In the genomic region with DNA sequence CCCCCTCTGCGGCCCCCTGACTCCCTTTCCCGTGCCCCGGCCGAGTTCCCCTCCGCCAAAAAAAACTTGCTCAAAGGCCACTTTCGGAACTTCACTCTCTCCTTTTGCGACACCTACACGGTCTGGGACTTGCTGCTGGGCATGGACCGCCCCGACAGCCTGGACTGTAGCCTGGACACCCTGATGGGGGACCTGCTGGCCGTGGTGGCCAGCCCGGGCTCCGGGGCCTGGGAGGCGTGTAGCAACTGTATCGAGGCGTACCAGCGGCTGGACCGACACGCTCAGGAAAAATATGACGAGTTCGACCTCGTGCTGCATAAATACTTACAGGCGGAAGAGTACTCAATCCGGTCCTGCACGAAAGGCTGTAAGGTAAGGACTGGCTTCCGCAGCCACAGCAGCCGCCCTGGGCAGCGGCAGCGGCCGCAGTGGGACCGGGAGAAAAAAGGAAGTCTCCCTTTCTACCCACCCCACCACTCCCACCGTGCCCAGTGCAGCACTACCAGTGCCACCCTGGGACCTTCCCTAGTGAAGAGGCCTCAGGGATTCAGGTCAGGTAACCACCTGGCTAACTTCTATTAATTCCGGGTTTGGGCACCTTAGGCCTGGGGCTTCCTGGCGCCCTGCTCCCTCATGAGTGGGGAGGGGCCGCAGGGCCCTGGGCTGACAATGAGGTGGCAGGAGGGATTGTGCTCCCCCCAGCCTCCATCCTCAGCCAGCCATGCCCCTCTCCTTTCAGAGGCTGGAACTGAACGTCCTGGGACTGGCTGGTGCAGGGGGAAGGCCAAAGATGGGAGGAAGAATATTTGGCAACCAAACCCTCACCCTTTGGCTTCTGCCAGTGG, we compare ENCODE assay signal across 1 cellular context.
TF ChIP-seq lines count a peak whose summit lies in the region.

No MANE protein-coding gene starts in this region.

TF ChIP-seq in GM23338, 12 proteins besides CTCF, POLR2A, EP300 and RAD21 (continued from another document):
- TF ChIP-seq, protein P1, sequence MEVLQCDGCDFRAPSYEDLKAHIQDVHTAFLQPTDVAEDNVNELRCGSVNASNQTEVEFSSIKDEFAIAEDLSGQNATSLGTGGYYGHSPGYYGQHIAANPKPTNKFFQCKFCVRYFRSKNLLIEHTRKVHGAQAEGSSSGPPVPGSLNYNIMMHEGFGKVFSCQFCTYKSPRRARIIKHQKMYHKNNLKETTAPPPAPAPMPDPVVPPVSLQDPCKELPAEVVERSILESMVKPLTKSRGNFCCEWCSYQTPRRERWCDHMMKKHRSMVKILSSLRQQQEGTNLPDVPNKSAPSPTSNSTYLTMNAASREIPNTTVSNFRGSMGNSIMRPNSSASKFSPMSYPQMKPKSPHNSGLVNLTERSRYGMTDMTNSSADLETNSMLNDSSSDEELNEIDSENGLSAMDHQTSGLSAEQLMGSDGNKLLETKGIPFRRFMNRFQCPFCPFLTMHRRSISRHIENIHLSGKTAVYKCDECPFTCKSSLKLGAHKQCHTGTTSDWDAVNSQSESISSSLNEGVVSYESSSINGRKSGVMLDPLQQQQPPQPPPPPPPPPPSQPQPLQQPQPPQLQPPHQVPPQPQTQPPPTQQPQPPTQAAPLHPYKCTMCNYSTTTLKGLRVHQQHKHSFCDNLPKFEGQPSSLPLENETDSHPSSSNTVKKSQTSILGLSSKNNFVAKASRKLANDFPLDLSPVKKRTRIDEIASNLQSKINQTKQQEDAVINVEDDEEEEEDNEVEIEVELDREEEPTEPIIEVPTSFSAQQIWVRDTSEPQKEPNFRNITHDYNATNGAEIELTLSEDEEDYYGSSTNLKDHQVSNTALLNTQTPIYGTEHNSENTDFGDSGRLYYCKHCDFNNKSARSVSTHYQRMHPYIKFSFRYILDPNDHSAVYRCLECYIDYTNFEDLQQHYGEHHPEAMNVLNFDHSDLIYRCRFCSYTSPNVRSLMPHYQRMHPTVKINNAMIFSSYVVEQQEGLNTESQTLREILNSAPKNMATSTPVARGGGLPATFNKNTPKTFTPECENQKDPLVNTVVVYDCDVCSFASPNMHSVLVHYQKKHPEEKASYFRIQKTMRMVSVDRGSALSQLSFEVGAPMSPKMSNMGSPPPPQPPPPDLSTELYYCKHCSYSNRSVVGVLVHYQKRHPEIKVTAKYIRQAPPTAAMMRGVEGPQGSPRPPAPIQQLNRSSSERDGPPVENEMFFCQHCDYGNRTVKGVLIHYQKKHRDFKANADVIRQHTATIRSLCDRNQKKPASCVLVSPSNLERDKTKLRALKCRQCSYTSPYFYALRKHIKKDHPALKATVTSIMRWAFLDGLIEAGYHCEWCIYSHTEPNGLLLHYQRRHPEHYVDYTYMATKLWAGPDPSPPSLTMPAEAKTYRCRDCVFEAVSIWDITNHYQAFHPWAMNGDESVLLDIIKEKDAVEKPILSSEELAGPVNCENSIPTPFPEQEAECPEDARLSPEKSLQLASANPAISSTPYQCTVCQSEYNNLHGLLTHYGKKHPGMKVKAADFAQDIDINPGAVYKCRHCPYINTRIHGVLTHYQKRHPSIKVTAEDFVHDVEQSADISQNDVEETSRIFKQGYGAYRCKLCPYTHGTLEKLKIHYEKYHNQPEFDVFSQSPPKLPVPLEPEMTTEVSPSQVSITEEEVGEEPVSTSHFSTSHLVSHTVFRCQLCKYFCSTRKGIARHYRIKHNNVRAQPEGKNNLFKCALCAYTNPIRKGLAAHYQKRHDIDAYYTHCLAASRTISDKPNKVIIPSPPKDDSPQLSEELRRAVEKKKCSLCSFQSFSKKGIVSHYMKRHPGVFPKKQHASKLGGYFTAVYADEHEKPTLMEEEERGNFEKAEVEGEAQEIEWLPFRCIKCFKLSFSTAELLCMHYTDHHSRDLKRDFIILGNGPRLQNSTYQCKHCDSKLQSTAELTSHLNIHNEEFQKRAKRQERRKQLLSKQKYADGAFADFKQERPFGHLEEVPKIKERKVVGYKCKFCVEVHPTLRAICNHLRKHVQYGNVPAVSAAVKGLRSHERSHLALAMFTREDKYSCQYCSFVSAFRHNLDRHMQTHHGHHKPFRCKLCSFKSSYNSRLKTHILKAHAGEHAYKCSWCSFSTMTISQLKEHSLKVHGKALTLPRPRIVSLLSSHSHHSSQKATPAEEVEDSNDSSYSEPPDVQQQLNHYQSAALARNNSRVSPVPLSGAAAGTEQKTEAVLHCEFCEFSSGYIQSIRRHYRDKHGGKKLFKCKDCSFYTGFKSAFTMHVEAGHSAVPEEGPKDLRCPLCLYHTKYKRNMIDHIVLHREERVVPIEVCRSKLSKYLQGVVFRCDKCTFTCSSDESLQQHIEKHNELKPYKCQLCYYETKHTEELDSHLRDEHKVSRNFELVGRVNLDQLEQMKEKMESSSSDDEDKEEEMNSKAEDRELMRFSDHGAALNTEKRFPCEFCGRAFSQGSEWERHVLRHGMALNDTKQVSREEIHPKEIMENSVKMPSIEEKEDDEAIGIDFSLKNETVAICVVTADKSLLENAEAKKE (CRISPR knock-in tag; IDR thresholded peaks at IDR 0.05) = no peak
- TF ChIP-seq EZH2phosphoT487 (IDR thresholded peaks at IDR 0.05; ENCODE audit: unreplicated experiment) (no peak), ZNF114 (CRISPR knock-in tag; IDR thresholded peaks at IDR 0.05) (no peak), ZNF331 (CRISPR knock-in tag; IDR thresholded peaks at IDR 0.05; ENCODE audit: low read depth) (no peak), CREB1 (CRISPR knock-in tag; IDR thresholded peaks at IDR 0.05; ENCODE audit: low read depth) (no peak), NANOG (IDR thresholded peaks at IDR 0.05; ENCODE audit: borderline replicate concordance) (no peak)
- TF ChIP-seq, protein P2, sequence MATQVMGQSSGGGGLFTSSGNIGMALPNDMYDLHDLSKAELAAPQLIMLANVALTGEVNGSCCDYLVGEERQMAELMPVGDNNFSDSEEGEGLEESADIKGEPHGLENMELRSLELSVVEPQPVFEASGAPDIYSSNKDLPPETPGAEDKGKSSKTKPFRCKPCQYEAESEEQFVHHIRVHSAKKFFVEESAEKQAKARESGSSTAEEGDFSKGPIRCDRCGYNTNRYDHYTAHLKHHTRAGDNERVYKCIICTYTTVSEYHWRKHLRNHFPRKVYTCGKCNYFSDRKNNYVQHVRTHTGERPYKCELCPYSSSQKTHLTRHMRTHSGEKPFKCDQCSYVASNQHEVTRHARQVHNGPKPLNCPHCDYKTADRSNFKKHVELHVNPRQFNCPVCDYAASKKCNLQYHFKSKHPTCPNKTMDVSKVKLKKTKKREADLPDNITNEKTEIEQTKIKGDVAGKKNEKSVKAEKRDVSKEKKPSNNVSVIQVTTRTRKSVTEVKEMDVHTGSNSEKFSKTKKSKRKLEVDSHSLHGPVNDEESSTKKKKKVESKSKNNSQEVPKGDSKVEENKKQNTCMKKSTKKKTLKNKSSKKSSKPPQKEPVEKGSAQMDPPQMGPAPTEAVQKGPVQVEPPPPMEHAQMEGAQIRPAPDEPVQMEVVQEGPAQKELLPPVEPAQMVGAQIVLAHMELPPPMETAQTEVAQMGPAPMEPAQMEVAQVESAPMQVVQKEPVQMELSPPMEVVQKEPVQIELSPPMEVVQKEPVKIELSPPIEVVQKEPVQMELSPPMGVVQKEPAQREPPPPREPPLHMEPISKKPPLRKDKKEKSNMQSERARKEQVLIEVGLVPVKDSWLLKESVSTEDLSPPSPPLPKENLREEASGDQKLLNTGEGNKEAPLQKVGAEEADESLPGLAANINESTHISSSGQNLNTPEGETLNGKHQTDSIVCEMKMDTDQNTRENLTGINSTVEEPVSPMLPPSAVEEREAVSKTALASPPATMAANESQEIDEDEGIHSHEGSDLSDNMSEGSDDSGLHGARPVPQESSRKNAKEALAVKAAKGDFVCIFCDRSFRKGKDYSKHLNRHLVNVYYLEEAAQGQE (IDR thresholded peaks at IDR 0.05; ENCODE audit: unreplicated experiment) = no peak
- TF ChIP-seq, protein P3, sequence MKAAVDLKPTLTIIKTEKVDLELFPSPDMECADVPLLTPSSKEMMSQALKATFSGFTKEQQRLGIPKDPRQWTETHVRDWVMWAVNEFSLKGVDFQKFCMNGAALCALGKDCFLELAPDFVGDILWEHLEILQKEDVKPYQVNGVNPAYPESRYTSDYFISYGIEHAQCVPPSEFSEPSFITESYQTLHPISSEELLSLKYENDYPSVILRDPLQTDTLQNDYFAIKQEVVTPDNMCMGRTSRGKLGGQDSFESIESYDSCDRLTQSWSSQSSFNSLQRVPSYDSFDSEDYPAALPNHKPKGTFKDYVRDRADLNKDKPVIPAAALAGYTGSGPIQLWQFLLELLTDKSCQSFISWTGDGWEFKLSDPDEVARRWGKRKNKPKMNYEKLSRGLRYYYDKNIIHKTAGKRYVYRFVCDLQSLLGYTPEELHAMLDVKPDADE (IDR thresholded peaks at IDR 0.05) = no peak
